In genomic region chr9:4420351-4420750, GRCh38 we compare ENCODE assay signal across 12 cellular contexts.
DNase-seq lines count a peak whose midpoint lies in the region; TF ChIP-seq lines count a peak whose summit lies in the region.
"Had no signal": no experiment of that assay in that cellular context is flagged by ENCODE, and none has a peak within 500 bp of the region (broad histone marks: within the 10 kb centered on the region; RNA-seq: fewer than 3 reads in every experiment).

No MANE protein-coding gene starts in this region.

- H3K9me3 ChIP-seq in HEK293 (ENCODE audit: control insufficient read depth, insufficient read depth, low read depth, low read length), result no peaks in the 10 kb centered on the region

- H3K4me3 ChIP-seq in HEK293 (ENCODE audit: low read depth, low read length) (no peak overlapping the region), epithelial cell of proximal tubule (ENCODE audit: low read depth, low read length) (no peak overlapping the region)
- H3K4me3 ChIP-seq: GM23248 had no signal

- DNase-seq in NCI-H82 (lab: John Stamatoyannopoulos, UW) (peak; percentile 15), NCI-H82 treated with DMSO at 0.1 percent for 48 hours (lab: John Stamatoyannopoulos, UW; ENCODE audit: unreplicated experiment) (no peak), epithelial cell of proximal tubule (ENCODE audit: low read depth) (peak; percentile 64), renal cortical epithelial cell (ENCODE audit: low read depth) (peak; percentile 26), cerebellum (ENCODE audit: low spot score) (no peak), NCI-H226 (no peak)
- DNase-seq: C1 segment of cervical spinal cord; CD4-positive, alpha-beta T cell; DND-41; GDM1; GM23248 had no signal

- POLR2A ChIA-PET in HEK293 (lab: Yijun Ruan, JAX), result no interaction called here

- TF ChIP-seq CTCF in HEK293 (tag by site-specific recombination; IDR thresholded peaks at IDR 0.05), result no peak
- no peak for TF ChIP-seq CTCF in epithelial cell of proximal tubule (conservative IDR thresholded peaks at IDR 0.05; ENCODE audit: low read depth, low read length)

- H3K36me3 ChIP-seq in HEK293 (ENCODE audit: control insufficient read depth in 2 of 2, insufficient read depth in 1 of 2, low read length in 2 of 2), result no peaks in the 10 kb centered on the region

- H3K27ac ChIP-seq in HEK293 (ENCODE audit: extremely low read depth, low read depth, low read length), result no peak overlapping the region
- H3K27ac ChIP-seq: GM23248 had no signal

- peaks cover 30% of the 10 kb centered on the region for H3K4me1 ChIP-seq in HEK293 (ENCODE audit: control insufficient read depth, insufficient read depth, low read length)

- CTCF ChIA-PET in HEK293 (lab: Yijun Ruan, JAX), result no interaction called here

TF ChIP-seq in HEK293, 187 proteins besides CTCF, POLR2A, EP300 and RAD21:
- TF ChIP-seq ZNF211 (tag by site-specific recombination; IDR thresholded peaks at IDR 0.05; ENCODE audit: low read depth) (no peak), ZNF16 (tag by site-specific recombination; IDR thresholded peaks at IDR 0.05; ENCODE audit: low read depth) (no peak), ZBTB1 (tag by site-specific recombination; IDR thresholded peaks at IDR 0.05) (no peak), ZSCAN30 (tag by site-specific recombination; IDR thresholded peaks at IDR 0.05) (no peak), WT1 (tag by site-specific recombination; IDR thresholded peaks at IDR 0.05) (0 out of 2 replicates have a peak, but pooled peaks have one; percentile 30), SP7 (tag by site-specific recombination; IDR thresholded peaks at IDR 0.05) (0 out of 2 replicates have a peak, but pooled peaks have one; percentile 17), ZNF629 (tag by site-specific recombination; IDR thresholded peaks at IDR 0.05) (0 out of 2 replicates have a peak, but pooled peaks have one; percentile 28)
- TF ChIP-seq, protein P1, sequence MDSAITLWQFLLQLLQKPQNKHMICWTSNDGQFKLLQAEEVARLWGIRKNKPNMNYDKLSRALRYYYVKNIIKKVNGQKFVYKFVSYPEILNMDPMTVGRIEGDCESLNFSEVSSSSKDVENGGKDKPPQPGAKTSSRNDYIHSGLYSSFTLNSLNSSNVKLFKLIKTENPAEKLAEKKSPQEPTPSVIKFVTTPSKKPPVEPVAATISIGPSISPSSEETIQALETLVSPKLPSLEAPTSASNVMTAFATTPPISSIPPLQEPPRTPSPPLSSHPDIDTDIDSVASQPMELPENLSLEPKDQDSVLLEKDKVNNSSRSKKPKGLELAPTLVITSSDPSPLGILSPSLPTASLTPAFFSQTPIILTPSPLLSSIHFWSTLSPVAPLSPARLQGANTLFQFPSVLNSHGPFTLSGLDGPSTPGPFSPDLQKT (IDR thresholded peaks at IDR 0.05; ENCODE audit: borderline replicate concordance, low read depth, low read length), result no peak

Comparison
In these comparisons a context has a peak if more than half of its experiments do, and no peak if none do; other contexts are left out.
1. DNase-seq: peak in NCI-H82 (single experiment), epithelial cell of proximal tubule (single experiment) and renal cortical epithelial cell (single experiment); none in NCI-H82 treated with DMSO at 0.1 percent for 48 hours (single experiment), cerebellum (single experiment) and NCI-H226 (single experiment).